Comparison of ENCODE assay signal across 8 cellular contexts in the genomic region with DNA sequence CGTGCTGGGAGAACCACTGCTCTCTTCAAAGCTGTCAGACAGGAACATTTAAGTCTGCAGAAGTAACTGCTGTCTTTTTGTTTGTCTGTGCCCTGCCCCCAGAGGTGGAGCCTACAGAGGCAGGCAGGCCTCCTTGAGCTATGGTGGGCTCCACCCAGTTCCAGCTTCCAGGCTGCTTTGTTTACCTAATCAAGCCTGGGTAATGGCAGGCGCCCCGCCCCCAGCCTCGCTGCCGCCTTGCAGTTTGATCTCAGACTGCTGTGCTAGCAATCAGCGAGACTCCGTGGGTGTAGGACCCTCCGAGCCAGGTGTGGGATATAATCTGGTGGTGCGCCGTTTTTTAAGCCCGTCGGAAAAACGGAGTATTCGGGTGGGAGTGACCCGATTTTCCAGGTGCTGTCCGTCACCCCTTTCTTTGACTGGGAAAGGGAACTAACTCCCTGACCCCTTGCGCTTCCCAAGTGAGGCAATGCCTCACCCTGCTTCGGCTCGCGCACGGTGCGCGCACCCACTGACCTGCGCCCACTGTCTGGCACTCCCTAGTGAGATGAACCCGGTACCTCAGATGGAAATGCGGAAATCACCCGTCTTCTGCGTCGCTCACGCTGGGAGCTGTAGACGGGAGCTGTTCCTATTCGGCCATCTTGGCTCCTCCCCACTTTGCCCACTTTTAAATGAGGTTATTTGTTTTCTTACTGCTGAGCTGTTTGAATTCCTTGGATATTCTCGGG.
DNase-seq lines count a peak whose midpoint lies in the region; TF ChIP-seq lines count a peak whose summit lies in the region.
"Not testable (repeated sequence)": the region's sequence is repeated elsewhere in the genome, so short reads cannot be mapped to it uniquely, and the experiment has no call there.

No MANE protein-coding gene starts in this region.

- H3K36me3 ChIP-seq in ES-I3 (ENCODE audit: insufficient read depth, low read length); endodermal cell (ENCODE audit: control insufficient read depth, insufficient read depth, low read length); iPS-15b (ENCODE audit: control insufficient read depth, insufficient read depth, low read length): not testable (repeated sequence)

- not testable (repeated sequence) for H3K4me1 ChIP-seq in ES-I3 (ENCODE audit: insufficient read depth, low read length); endodermal cell (ENCODE audit: control insufficient read depth, insufficient read depth, low read length); iPS-15b (ENCODE audit: control insufficient read depth, insufficient read depth, low read length)

- H3K9me3 ChIP-seq in ES-I3 (ENCODE audit: control insufficient read depth, insufficient read depth, low read length); endodermal cell (ENCODE audit: control insufficient read depth, low read length); iPS-15b (ENCODE audit: control insufficient read depth, insufficient read depth, low read length): not testable (repeated sequence)

- DNase-seq in LoVo (ENCODE audit: low spot score) (peak; percentile 20), NCI-H748 (lab: John Stamatoyannopoulos, UW; ENCODE audit: unreplicated experiment) (peak; percentile 69), endodermal cell (peak; percentile 75), neural crest cell (ENCODE audit: low read depth, low spot score) (peak; percentile 22)
- DNase-seq in type B pancreatic cell (ENCODE audit: extremely low spot score, unreplicated experiment), result not testable (repeated sequence)

- not testable (repeated sequence) for H3K4me1 Mint-ChIP-seq in endodermal cell; neural crest cell; type B pancreatic cell (ENCODE audit: unreplicated experiment)

- peak overlapping the region; percentile 43 for H3K27ac ChIP-seq in VCaP
- H3K27ac ChIP-seq in endodermal cell (ENCODE audit: low read depth, low read length), result not testable (repeated sequence)

- TF ChIP-seq CTCF in VCaP (conservative IDR thresholded peaks at IDR 0.05); endodermal cell (conservative IDR thresholded peaks at IDR 0.05); neural crest cell (conservative IDR thresholded peaks at IDR 0.05); type B pancreatic cell (conservative IDR thresholded peaks at IDR 0.05): not testable (repeated sequence)

- H3K4me3 ChIP-seq in endodermal cell (ENCODE audit: low read length), result peak overlapping the region; percentile 15
- peak overlapping the region; percentile 40 for H3K4me3 ChIP-seq in iPS-15b (ENCODE audit: low read depth, low read length)

- H3K27me3 ChIP-seq in endodermal cell (ENCODE audit: control insufficient read depth, insufficient read depth, low read length, poor library complexity, severe bottlenecking); iPS-15b (ENCODE audit: control insufficient read depth, insufficient read depth, low read length): not testable (repeated sequence)

- H3K9ac ChIP-seq in ES-I3 (ENCODE audit: low read depth, low read length), result peak overlapping the region; percentile 62
- H3K9ac ChIP-seq in endodermal cell (ENCODE audit: extremely low read depth, low read length, poor library complexity, severe bottlenecking), result not testable (repeated sequence)
- H3K9ac ChIP-seq in iPS-15b (ENCODE audit: low read depth, low read length), result peak overlapping the region; percentile 8

- not testable (repeated sequence) for H3K27me3 Mint-ChIP-seq in endodermal cell (ENCODE audit: insufficient read depth); neural crest cell (ENCODE audit: low read depth); type B pancreatic cell

- not testable (repeated sequence) for H3K9me3 Mint-ChIP-seq in endodermal cell, neural crest cell, type B pancreatic cell

- H3K36me3 Mint-ChIP-seq in endodermal cell (ENCODE audit: low read depth); neural crest cell (ENCODE audit: low read depth); type B pancreatic cell: not testable (repeated sequence)

- WGBS in endodermal cell (ENCODE audit: insufficient coverage in 1 of 2, insufficient read length in 1 of 2), 2 experiments, result 38 to 70% methylated on average over 10 to 16 of the region's 33 CpGs

- peak overlapping the region; percentile 90 for H3K27ac Mint-ChIP-seq in endodermal cell
- H3K27ac Mint-ChIP-seq in neural crest cell (ENCODE audit: unreplicated experiment), result peak overlapping the region; percentile 0
- peak overlapping the region; percentile 2 for H3K27ac Mint-ChIP-seq in type B pancreatic cell

- H3K4me3 Mint-ChIP-seq in endodermal cell (peak overlapping the region; percentile 79), neural crest cell (peak overlapping the region; percentile 81), type B pancreatic cell (peak overlapping the region; percentile 84)

Comparison
In these comparisons a context has a peak if more than half of its experiments do, and no peak if none do; other contexts are left out.
1. H3K27ac Mint-ChIP-seq: peak in every context shown above with its lines; median percentile 90 in endodermal cell; 2 in type B pancreatic cell; 0 in neural crest cell.